ENCODE assay signal across 8 cellular contexts in genomic region chr15:85840079-85840801, GRCh38. TPM values are rescaled to one million over a fixed set of nuclear protein-coding genes. Genes with fewer than 3 reads are reported as not detected.
A peak's percentile ranks its signal among the peaks of the same experiment; 100 is the strongest.
DNase-seq lines count a peak whose midpoint lies in the region; ATAC-seq lines count a peak whose summit lies in the region.

No MANE protein-coding gene starts in this region.

- peak; percentile 85 to 90 for ATAC-seq in CD4-positive, CD25-positive, alpha-beta regulatory T cell (ENCODE audit: low read depth in 2 of 2)
- ATAC-seq in GM19395 (IDR thresholded peaks at IDR 0.05; ENCODE audit: unreplicated experiment) (peak; percentile 93), HG03520 (IDR thresholded peaks at IDR 0.05; ENCODE audit: unreplicated experiment) (peak; percentile 84)
- peak; percentile 100 for ATAC-seq in activated CD8-positive, alpha-beta T cell treated with anti-CD3 and anti-CD28 coated beads, Interleukin-2, amount 10 ng/mL, durations not matched to agents 7 days and 5 days

- H3K36me3 Mint-ChIP-seq in CD4-positive, CD25-positive, alpha-beta regulatory T cell = no peaks in the 10 kb centered on the region
- no peaks in the 10 kb centered on the region for H3K36me3 Mint-ChIP-seq in activated CD8-positive, alpha-beta T cell treated with anti-CD3 and anti-CD28 coated beads, Interleukin-2, amount 10 ng/mL, durations not matched to agents 7 days and 5 days (ENCODE audit: low read depth)

- CTCF ChIA-PET in activated CD8-positive, alpha-beta T cell treated with anti-CD3 and anti-CD28 coated beads, Interleukin-2, amount 10 ng/mL, durations not matched to agents 7 days and 5 days (lab: Charles Lee) = interaction anchor here (0.7 to 7.0 kb wide), 20 partner anchors 11 to 544 kb away, joined by 3 to 98 read pairs (median 4); no protein-coding TSS in a partner anchor

- DNase-seq in CD4-positive, CD25-positive, alpha-beta regulatory T cell = peak; percentile 63 to 77 (median 74)
- peak; percentile 21 for DNase-seq in NCI-H748 treated with DMSO at 0.1 percent for 48 hours (lab: John Stamatoyannopoulos, UW)
- peak; percentile 83 for DNase-seq in activated CD8-positive, alpha-beta T cell treated with anti-CD3 and anti-CD28 coated beads, Interleukin-2, amount 10 ng/mL, durations not matched to agents 7 days and 5 days
- peak; percentile 66 for DNase-seq in effector CD4-positive, alpha-beta T cell
- peak; percentile 83 for DNase-seq in medulla oblongata (ENCODE audit: extremely low spot score)
- peak; percentile 52 for DNase-seq in stimulated activated CD8-positive, alpha-beta memory T cell treated with anti-CD3 and anti-CD28 coated beads, Interleukin-12 subunit alpha, Interleukin-12 subunit beta, amount 100 ng/mL, for 24 hours (ENCODE audit: extremely low read depth)

- peaks cover 7% of the 10 kb centered on the region for H3K4me1 ChIP-seq in CD4-positive, CD25-positive, alpha-beta regulatory T cell (ENCODE audit: control insufficient read depth, insufficient read depth, low read length, poor library complexity, severe bottlenecking)

- no peak overlapping the region for H3K27ac ChIP-seq in CD4-positive, CD25-positive, alpha-beta regulatory T cell (ENCODE audit: insufficient read depth, low read length, poor library complexity, severe bottlenecking)

- H3K4me3 Mint-ChIP-seq in CD4-positive, CD25-positive, alpha-beta regulatory T cell = peak overlapping the region in 2 of 4 donors; percentile 36 to 68
- peak overlapping the region; percentile 56 for H3K4me3 Mint-ChIP-seq in activated CD8-positive, alpha-beta T cell treated with anti-CD3 and anti-CD28 coated beads, Interleukin-2, amount 10 ng/mL, durations not matched to agents 7 days and 5 days

- H3K27me3 ChIP-seq in CD4-positive, CD25-positive, alpha-beta regulatory T cell (ENCODE audit: control insufficient read depth, insufficient read depth, low read length) = no peaks in the 10 kb centered on the region

- no peaks in the 10 kb centered on the region for H3K36me3 ChIP-seq in CD4-positive, CD25-positive, alpha-beta regulatory T cell (ENCODE audit: control insufficient read depth, insufficient read depth, low read length)

- H3K4me1 Mint-ChIP-seq in CD4-positive, CD25-positive, alpha-beta regulatory T cell = peaks cover 0 to 7% (median 0%) of the 10 kb centered on the region in 4 donors
- peaks cover 2% of the 10 kb centered on the region for H3K4me1 Mint-ChIP-seq in activated CD8-positive, alpha-beta T cell treated with anti-CD3 and anti-CD28 coated beads, Interleukin-2, amount 10 ng/mL, durations not matched to agents 7 days and 5 days (ENCODE audit: low read depth)

- no peaks in the 10 kb centered on the region for H3K9me3 ChIP-seq in CD4-positive, CD25-positive, alpha-beta regulatory T cell (ENCODE audit: control insufficient read depth in 2 of 2, low read length in 2 of 2)

- POLR2A ChIA-PET in activated CD8-positive, alpha-beta T cell treated with anti-CD3 and anti-CD28 coated beads, Interleukin-2, amount 10 ng/mL, durations not matched to agents 7 days and 5 days (lab: Charles Lee) = no interaction called here

- H3K27ac Mint-ChIP-seq in CD4-positive, CD25-positive, alpha-beta regulatory T cell = peak overlapping the region in 1 of 3 donors; percentile 20
- no peak overlapping the region for H3K27ac Mint-ChIP-seq in activated CD8-positive, alpha-beta T cell treated with anti-CD3 and anti-CD28 coated beads, Interleukin-2, amount 10 ng/mL, durations not matched to agents 7 days and 5 days

- H3K27me3 Mint-ChIP-seq in CD4-positive, CD25-positive, alpha-beta regulatory T cell = peaks cover 19% of the 10 kb centered on the region
- peaks cover 1% of the 10 kb centered on the region for H3K27me3 Mint-ChIP-seq in activated CD8-positive, alpha-beta T cell treated with anti-CD3 and anti-CD28 coated beads, Interleukin-2, amount 10 ng/mL, durations not matched to agents 7 days and 5 days (ENCODE audit: low read depth)

- H3K4me3 ChIP-seq in CD4-positive, CD25-positive, alpha-beta regulatory T cell (ENCODE audit: low read depth, low read length) = peak overlapping the region; percentile 62

- H3K9me3 Mint-ChIP-seq in CD4-positive, CD25-positive, alpha-beta regulatory T cell = no peaks in the 10 kb centered on the region
- H3K9me3 Mint-ChIP-seq in activated CD8-positive, alpha-beta T cell treated with anti-CD3 and anti-CD28 coated beads, Interleukin-2, amount 10 ng/mL, durations not matched to agents 7 days and 5 days (ENCODE audit: insufficient read depth) = no peaks in the 10 kb centered on the region

RNA-seq across cellular contexts. Expression of gene KLHL25, which starts 45.5 kb away (rescaled TPM):
- 8.8 TPM for total RNA-seq in CD4-positive, CD25-positive, alpha-beta regulatory T cell
- polyA plus RNA-seq in CD4-positive, CD25-positive, alpha-beta regulatory T cell = 1 to 10 TPM in 3 of 4 donors, under 1 TPM in 1; 0.76 to 2.7 (median 1.3) TPM
- 1 to 10 TPM; 5.3 TPM for total RNA-seq in activated CD8-positive, alpha-beta T cell treated with anti-CD3 and anti-CD28 coated beads, Interleukin-2, amount 10 ng/mL, durations not matched to agents 7 days and 5 days

Comparison
In these comparisons a context has a peak if more than half of its experiments do, and no peak if none do; other contexts are left out.
1. DNase-seq: peak in every context shown above with its lines; median percentile 83 in activated CD8-positive, alpha-beta T cell treated with anti-CD3 and anti-CD28 coated beads, Interleukin-2, amount 10 ng/mL, durations not matched to agents 7 days and 5 days; 83 in medulla oblongata; 74 in CD4-positive, CD25-positive, alpha-beta regulatory T cell; 66 in effector CD4-positive, alpha-beta T cell; 52 in stimulated activated CD8-positive, alpha-beta memory T cell treated with anti-CD3 and anti-CD28 coated beads, Interleukin-12 subunit alpha, Interleukin-12 subunit beta, amount 100 ng/mL, for 24 hours; 21 in NCI-H748 treated with DMSO at 0.1 percent for 48 hours.